ENCODE assay signal across 17 cellular contexts in the genomic region with DNA sequence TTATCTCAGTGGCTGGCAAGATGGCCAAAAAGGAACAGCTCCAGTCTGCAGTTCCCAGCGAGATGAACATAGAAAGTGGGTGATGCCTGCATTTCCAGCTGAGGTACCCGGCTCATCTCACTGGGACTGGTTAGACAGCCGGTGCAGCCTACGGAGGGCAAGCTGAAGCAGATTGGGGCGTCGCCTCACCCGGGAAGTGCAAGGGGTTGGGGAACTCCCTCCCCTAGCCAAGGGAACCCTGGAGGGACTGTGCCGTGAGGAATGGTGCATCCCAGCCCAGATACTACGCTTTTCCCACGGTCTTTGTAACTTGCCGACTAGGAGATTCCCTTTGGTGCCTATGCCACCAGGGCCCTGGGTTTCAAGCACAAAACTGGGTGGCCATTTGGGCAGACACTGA.
DNase-seq lines count a peak whose midpoint lies in the region; ATAC-seq and TF ChIP-seq lines count a peak whose summit lies in the region.
"Had no signal": no experiment of that assay in that cellular context is flagged by ENCODE, and none has a peak within 500 bp of the region (broad histone marks: within the 10 kb centered on the region; RNA-seq: fewer than 3 reads in every experiment).

No MANE protein-coding gene starts in this region.

- H3K9me3 Mint-ChIP-seq in neural progenitor cell = peaks cover 10% of the 10 kb centered on the region

- H3K4me3 Mint-ChIP-seq in neural progenitor cell = no peak overlapping the region
- H3K4me3 Mint-ChIP-seq: CD8-positive, alpha-beta memory T cell had no signal

- H3F3A ChIP-seq in neural progenitor cell (ENCODE audit: low read depth) (no peaks in the 10 kb centered on the region), MM.1S (ENCODE audit: insufficient read depth, low read length) (0 out of 2 replicates have a peak, but pooled peaks cover 3% of the 10 kb centered on the region)

- no peaks in the 10 kb centered on the region for H3K79me2 ChIP-seq in neural progenitor cell (ENCODE audit: low read depth)
- H3K79me2 ChIP-seq in MM.1S (ENCODE audit: low read length) = no peaks in the 10 kb centered on the region

- H3K9me2 ChIP-seq in MM.1S (replicated peaks; ENCODE audit: insufficient read depth, low read length) = no peaks in the 10 kb centered on the region

- no peaks in the 10 kb centered on the region for H3K4me1 Mint-ChIP-seq in neural progenitor cell
- H3K4me1 Mint-ChIP-seq: CD8-positive, alpha-beta memory T cell had no signal

- no peak overlapping the region for H3K9ac ChIP-seq in neural progenitor cell
- H3K9ac ChIP-seq in MM.1S (ENCODE audit: low read length) = no peak overlapping the region
- H3K9ac ChIP-seq: BLaER1, GM23248 had no signal

- H3K4me3 ChIP-seq in neural progenitor cell (no peak overlapping the region), MM.1S (ENCODE audit: low read length) (no peak overlapping the region)
- H3K4me3 ChIP-seq: BLaER1, GM12878, GM23248 had no signal

- H3K27ac ChIP-seq in neural progenitor cell (no peak overlapping the region), MM.1S (ENCODE audit: low read length) (no peak overlapping the region)
- H3K27ac ChIP-seq: 22Rv1, BLaER1, GM23248, HL-60 had no signal

- H3K4me1 ChIP-seq in neural progenitor cell (peaks cover 5% of the 10 kb centered on the region), MM.1S (ENCODE audit: low read length) (peaks cover 12% of the 10 kb centered on the region)
- H3K4me1 ChIP-seq: BLaER1, Caco-2 had no signal

- H2AFZ ChIP-seq in neural progenitor cell (replicated peaks) = peak overlapping the region; percentile 76
- no peak overlapping the region for H2AFZ ChIP-seq in MM.1S (ENCODE audit: low read length)
- H2AFZ ChIP-seq: GM23248 had no signal

- TF ChIP-seq CTCF in neural progenitor cell (IDR thresholded peaks at IDR 0.05) = no peak
- TF ChIP-seq CTCF in MM.1S (IDR thresholded peaks at IDR 0.05; ENCODE audit: low read length) = no peak

- H4K20me1 ChIP-seq in neural progenitor cell (ENCODE audit: low read depth) = no peaks in the 10 kb centered on the region
- no peaks in the 10 kb centered on the region for H4K20me1 ChIP-seq in MM.1S (ENCODE audit: insufficient read depth, low read length)
- H4K20me1 ChIP-seq: BLaER1 had no signal

- H3K4me2 ChIP-seq in neural progenitor cell = no peak overlapping the region
- H3K4me2 ChIP-seq in MM.1S (ENCODE audit: low read depth, low read length) = no peak overlapping the region
- H3K4me2 ChIP-seq: BLaER1 had no signal

- ATAC-seq in esophagus mucosa = peak; percentile 85

- H3K27me3 Mint-ChIP-seq in neural progenitor cell (ENCODE audit: insufficient read depth, low read depth) = peaks cover 3% of the 10 kb centered on the region
- H3K27me3 Mint-ChIP-seq: CD8-positive, alpha-beta memory T cell had no signal

- no peaks in the 10 kb centered on the region for H3K36me3 ChIP-seq in neural progenitor cell
- H3K36me3 ChIP-seq in MM.1S (replicated peaks; ENCODE audit: insufficient read depth, low read length) = no peaks in the 10 kb centered on the region
- H3K36me3 ChIP-seq: BLaER1 had no signal

- DNase-seq in NCI-H82 (lab: John Stamatoyannopoulos, UW) (peak; percentile 36), NCI-H82 treated with DMSO at 0.1 percent for 48 hours (lab: John Stamatoyannopoulos, UW; ENCODE audit: unreplicated experiment) (no peak), neural progenitor cell (ENCODE audit: low spot score) (no peak), NCI-H510A (lab: John Stamatoyannopoulos, UW) (no peak), MM.1S (no peak)
- DNase-seq in stimulated activated CD4-positive, alpha-beta T cell treated with anti-CD3 and anti-CD28 coated beads, Interleukin-12 subunit alpha, Interleukin-12 subunit beta, amount 100 ng/mL, for 4 hours = no peak
- DNase-seq: AML-193; Caco-2; CD8-positive, alpha-beta memory T cell; DMS53; GM23248; H7 had no signal

- H3K27me3 ChIP-seq in neural progenitor cell (no peaks in the 10 kb centered on the region), MM.1S (replicated peaks; ENCODE audit: insufficient read depth, low read length) (no peaks in the 10 kb centered on the region)
- H3K27me3 ChIP-seq: BLaER1 had no signal

- no peaks in the 10 kb centered on the region for H3K9me3 ChIP-seq in neural progenitor cell (ENCODE audit: low read depth)
- H3K9me3 ChIP-seq in MM.1S (replicated peaks; ENCODE audit: insufficient read depth, low read length) = no peaks in the 10 kb centered on the region
- H3K9me3 ChIP-seq: Caco-2 had no signal

- H3K27ac Mint-ChIP-seq in neural progenitor cell = no peak overlapping the region
- H3K27ac Mint-ChIP-seq: CD8-positive, alpha-beta memory T cell had no signal

- H3K36me3 Mint-ChIP-seq in neural progenitor cell = no peaks in the 10 kb centered on the region
- H3K36me3 Mint-ChIP-seq: CD8-positive, alpha-beta memory T cell had no signal
